In the genomic region with DNA sequence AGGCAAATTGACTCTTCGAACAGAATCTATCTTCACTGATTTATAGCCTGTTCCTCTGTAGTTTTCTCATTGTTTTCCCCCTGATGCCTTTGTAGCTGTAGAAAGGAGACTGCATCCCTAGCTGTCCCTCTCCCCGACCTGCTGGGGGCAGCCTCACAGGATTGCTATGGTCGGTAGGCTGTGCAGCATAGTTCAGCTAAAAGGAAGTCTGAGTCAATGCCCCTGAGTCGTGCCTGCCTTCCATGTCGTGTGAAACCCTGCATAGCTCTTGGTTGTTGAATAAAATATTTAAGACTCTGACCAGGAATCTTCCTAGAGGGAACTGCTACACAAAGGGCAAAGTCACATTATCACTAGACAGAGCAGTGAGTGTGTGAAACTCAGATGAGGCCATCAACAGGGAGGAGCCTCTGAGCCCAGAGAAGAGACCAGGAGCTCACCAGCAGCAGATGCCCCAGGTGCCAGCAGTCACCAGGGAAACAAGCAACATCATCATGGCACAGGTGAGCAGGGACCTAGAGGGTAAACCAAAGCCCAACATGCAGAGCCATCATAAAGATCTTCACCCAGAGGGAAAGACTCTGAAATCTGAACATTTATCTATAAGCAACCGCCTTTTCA, we compare ENCODE assay signal across 15 cellular contexts.
A peak's percentile ranks its signal among the peaks of the same experiment; 100 is the strongest.
DNase-seq lines count a peak whose midpoint lies in the region; ATAC-seq and TF ChIP-seq lines count a peak whose summit lies in the region.
"Had no signal": no experiment of that assay in that cellular context is flagged by ENCODE, and none has a peak within 500 bp of the region (broad histone marks: within the 10 kb centered on the region; RNA-seq: fewer than 3 reads in every experiment).

No MANE protein-coding gene starts in this region.

- H3K23ac ChIP-seq in neuronal stem cell (ENCODE audit: low read depth, low read length, poor library complexity): no peak overlapping the region

- H3K27ac Mint-ChIP-seq in naive thymus-derived CD8-positive, alpha-beta T cell: no peak overlapping the region
- H3K27ac Mint-ChIP-seq: CD14-positive monocyte; stimulated activated effector memory CD8-positive, alpha-beta T cell treated with anti-CD3 and anti-CD28 coated beads, Interleukin-12 subunit alpha, Interleukin-12 subunit beta, amount 100 ng/mL, for 72 hours had no signal

- no peak overlapping the region for H3K27ac ChIP-seq in GM23248
- H3K27ac ChIP-seq in PC-3 (ENCODE audit: low read length): no peak overlapping the region
- H3K27ac ChIP-seq in neuronal stem cell (replicated peaks; ENCODE audit: low read length): no peak overlapping the region

- no peak overlapping the region for H4K8ac ChIP-seq in neuronal stem cell (ENCODE audit: low read depth, low read length)

- H3K9me2 ChIP-seq in GM23248 (ENCODE audit: insufficient read depth): no peaks in the 10 kb centered on the region
- no peaks in the 10 kb centered on the region for H3K9me2 ChIP-seq in PC-3 (replicated peaks; ENCODE audit: low read length)

- no peak overlapping the region for H2BK12ac ChIP-seq in neuronal stem cell (ENCODE audit: low read length)

- H3K27me3 Mint-ChIP-seq in naive thymus-derived CD8-positive, alpha-beta T cell: peaks cover 1 to 45% (median 5%) of the 10 kb centered on the region in 5 donors

- in situ Hi-C loops in GM23248 (cut with MboI): no loop called here

- H2BK15ac ChIP-seq in neuronal stem cell (ENCODE audit: low read length): no peak overlapping the region

- no peak overlapping the region for H3K4me2 ChIP-seq in GM23248 (ENCODE audit: unreplicated experiment)
- H3K4me2 ChIP-seq in PC-3 (ENCODE audit: low read length): no peak overlapping the region
- H3K4me2 ChIP-seq in neuronal stem cell (ENCODE audit: insufficient read depth, low read length, poor library complexity, severe bottlenecking): no peak overlapping the region

- no peak overlapping the region for H2BK120ac ChIP-seq in neuronal stem cell (ENCODE audit: low read depth, low read length)

- 19 to 25% methylated on average over 6 of the region's 6 CpGs for WGBS in GM23248 (ENCODE audit: low coverage in 1 of 2, low lambda C conversion rate in 2 of 2, missing lambda C conversion rate in 2 of 2), 2 experiments
- no CpG with 5 or more reads among the region's 6 CpGs for WGBS in neuronal stem cell (ENCODE audit: extremely low coverage in 2 of 2, insufficient read length in 2 of 2, insufficient replicate concordance in 1 of 2), 2 donors

- H3K9me3 Mint-ChIP-seq in naive thymus-derived CD8-positive, alpha-beta T cell: peaks cover 0 to 21% (median 0%) of the 10 kb centered on the region in 9 donors

- peak; percentile 38; the same call in 1 of the 2 replicates for ATAC-seq in PC-3
- no peak for ATAC-seq in naive thymus-derived CD8-positive, alpha-beta T cell
- ATAC-seq: stimulated activated effector memory CD8-positive, alpha-beta T cell treated with anti-CD3 and anti-CD28 coated beads, Interleukin-12 subunit alpha, Interleukin-12 subunit beta, amount 100 ng/mL, for 72 hours had no signal

- H3K79me1 ChIP-seq in neuronal stem cell (ENCODE audit: low read depth, low read length): no peaks in the 10 kb centered on the region

- H3K4me1 ChIP-seq in GM23248 (ENCODE audit: insufficient read depth): no peaks in the 10 kb centered on the region
- no peaks in the 10 kb centered on the region for H3K4me1 ChIP-seq in PC-3 (ENCODE audit: insufficient read depth, low read length)
- no peaks in the 10 kb centered on the region for H3K4me1 ChIP-seq in neuronal stem cell (ENCODE audit: control insufficient read depth in 2 of 2, insufficient read depth in 1 of 2, low read depth in 1 of 2, low read length in 2 of 2)

- no peaks in the 10 kb centered on the region for H3K27me3 ChIP-seq in GM23248 (replicated peaks; ENCODE audit: insufficient read depth)
- H3K27me3 ChIP-seq in PC-3 (ENCODE audit: low read length): no peaks in the 10 kb centered on the region
- H3K27me3 ChIP-seq in neuronal stem cell (ENCODE audit: control insufficient read depth in 3 of 3, insufficient read depth in 3 of 3, low read depth in 1 of 3, low read length in 3 of 3): no peaks in the 10 kb centered on the region

- H3K36me3 ChIP-seq in GM23248 (ENCODE audit: low read depth): no peaks in the 10 kb centered on the region
- H3K36me3 ChIP-seq in PC-3 (ENCODE audit: low read depth, low read length): no peaks in the 10 kb centered on the region
- H3K36me3 ChIP-seq in neuronal stem cell (replicated peaks in 1 of 2; ENCODE audit: control insufficient read depth in 2 of 2, insufficient read depth in 2 of 2, low read length in 2 of 2): no peaks in the 10 kb centered on the region

- H2BK5ac ChIP-seq in neuronal stem cell (ENCODE audit: low read length): no peak overlapping the region

- H3K36me3 Mint-ChIP-seq in naive thymus-derived CD8-positive, alpha-beta T cell: peaks cover 0 to 2% (median 0%) of the 10 kb centered on the region in 3 donors
- H3K36me3 Mint-ChIP-seq: CD14-positive monocyte; stimulated activated effector memory CD8-positive, alpha-beta T cell treated with anti-CD3 and anti-CD28 coated beads, Interleukin-12 subunit alpha, Interleukin-12 subunit beta, amount 100 ng/mL, for 72 hours had no signal

- H4K20me1 ChIP-seq in GM23248 (ENCODE audit: insufficient read depth) (no peaks in the 10 kb centered on the region), PC-3 (ENCODE audit: low read length) (no peaks in the 10 kb centered on the region)

- no peaks in the 10 kb centered on the region for H3K79me2 ChIP-seq in GM23248 (ENCODE audit: insufficient read depth)
- no peaks in the 10 kb centered on the region for H3K79me2 ChIP-seq in PC-3 (ENCODE audit: low read length)

- no peak overlapping the region for H3K4me3 Mint-ChIP-seq in naive thymus-derived CD8-positive, alpha-beta T cell
- H3K4me3 Mint-ChIP-seq: CD14-positive monocyte; stimulated activated effector memory CD8-positive, alpha-beta T cell treated with anti-CD3 and anti-CD28 coated beads, Interleukin-12 subunit alpha, Interleukin-12 subunit beta, amount 100 ng/mL, for 72 hours had no signal

- H3K4ac ChIP-seq in neuronal stem cell (ENCODE audit: low read length): no peak overlapping the region

- H3K9me3 ChIP-seq in GM23248 (ENCODE audit: low read depth): no peaks in the 10 kb centered on the region
- no peaks in the 10 kb centered on the region for H3K9me3 ChIP-seq in PC-3 (ENCODE audit: low read length)
- no peaks in the 10 kb centered on the region for H3K9me3 ChIP-seq in neuronal stem cell (replicated peaks in 1 of 2; ENCODE audit: control insufficient read depth in 2 of 2, insufficient read depth in 1 of 2, low read depth in 1 of 2, low read length in 2 of 2)

- H3K14ac ChIP-seq in neuronal stem cell (ENCODE audit: low read length): no peak overlapping the region

- no peak overlapping the region for H3K18ac ChIP-seq in neuronal stem cell (ENCODE audit: low read length)

- H3F3A ChIP-seq in GM23248 (ENCODE audit: insufficient read depth): no peaks in the 10 kb centered on the region
- H3F3A ChIP-seq in PC-3 (ENCODE audit: low read length, unreplicated experiment): no peaks in the 10 kb centered on the region

- H3K9ac ChIP-seq in GM23248 (no peak overlapping the region), PC-3 (ENCODE audit: low read length) (no peak overlapping the region), neuronal stem cell (ENCODE audit: low read depth, low read length, poor library complexity) (no peak overlapping the region)

- DNase-seq in AG10803 (ENCODE audit: low read depth) (peak; percentile 20), GM23248 (peak; percentile 52), PC-3 (peak; percentile 53), foreskin melanocyte (peak; percentile 87), pons (ENCODE audit: low spot score) (no peak), neuronal stem cell (ENCODE audit: low spot score) (no peak), OCI-M1 (lab: John Stamatoyannopoulos, UW) (no peak)
- no peak for DNase-seq in naive thymus-derived CD8-positive, alpha-beta T cell
- DNase-seq: activated CD8-positive, alpha-beta memory T cell treated with anti-CD3 and anti-CD28 coated beads, Interleukin-2, amount 50 U/mL, for 48 hours; amniotic stem cell; KG1; NCI-H2171 had no signal

- no peaks in the 10 kb centered on the region for H3K4me1 Mint-ChIP-seq in naive thymus-derived CD8-positive, alpha-beta T cell
- H3K4me1 Mint-ChIP-seq: CD14-positive monocyte; stimulated activated effector memory CD8-positive, alpha-beta T cell treated with anti-CD3 and anti-CD28 coated beads, Interleukin-12 subunit alpha, Interleukin-12 subunit beta, amount 100 ng/mL, for 72 hours had no signal

- CTCF ChIA-PET in PC-3 (lab: Charles Lee): no interaction called here

- POLR2A ChIA-PET in PC-3 (lab: Charles Lee; ENCODE audit: unreplicated experiment): no interaction called here
- POLR2A ChIA-PET in naive thymus-derived CD8-positive, alpha-beta T cell (lab: Charles Lee): no interaction called here

- no peak overlapping the region for H4K91ac ChIP-seq in neuronal stem cell (ENCODE audit: low read depth, low read length, poor library complexity)

- H2AFZ ChIP-seq in GM23248 (no peak overlapping the region), PC-3 (ENCODE audit: low read length) (no peak overlapping the region), neuronal stem cell (ENCODE audit: low read length) (no peak overlapping the region)

- no peak overlapping the region for H2AK5ac ChIP-seq in neuronal stem cell (ENCODE audit: low read depth, low read length)

- H3K4me3 ChIP-seq in AG10803 (ENCODE audit: low read length) (no peak overlapping the region), GM23248 (no peak overlapping the region), PC-3 (ENCODE audit: low read length) (no peak overlapping the region), neuronal stem cell (ENCODE audit: low read length in 2 of 2) (no peak overlapping the region)
- H3K4me3 ChIP-seq: lung had no signal

- intact Hi-C loops in PC-3 (cut with micrococcal nuclease): no loop called here

- TF ChIP-seq CTCF in AG10803 (conservative IDR thresholded peaks at IDR 0.05; ENCODE audit: low read length) (peak; percentile 12; the same call in 1 of the 2 replicates), PC-3 (conservative IDR thresholded peaks at IDR 0.05; ENCODE audit: low read depth, low read length) (peak; percentile 55)

- no TSS peak for BruUV-seq in PC-3 (replicated peaks; lab: Mats Ljungman, UMichigan)

Comparison
In these comparisons a context has a peak if more than half of its experiments do, and no peak if none do; other contexts are left out.
1. DNase-seq: peak in AG10803 (single experiment), GM23248 (single experiment), PC-3 (single experiment) and foreskin melanocyte (single experiment); none in pons (single experiment), neuronal stem cell (single experiment), OCI-M1 (single experiment) and naive thymus-derived CD8-positive, alpha-beta T cell (0 of 10).